Comparison of ENCODE assay signal across 1 cellular context in the genomic region with DNA sequence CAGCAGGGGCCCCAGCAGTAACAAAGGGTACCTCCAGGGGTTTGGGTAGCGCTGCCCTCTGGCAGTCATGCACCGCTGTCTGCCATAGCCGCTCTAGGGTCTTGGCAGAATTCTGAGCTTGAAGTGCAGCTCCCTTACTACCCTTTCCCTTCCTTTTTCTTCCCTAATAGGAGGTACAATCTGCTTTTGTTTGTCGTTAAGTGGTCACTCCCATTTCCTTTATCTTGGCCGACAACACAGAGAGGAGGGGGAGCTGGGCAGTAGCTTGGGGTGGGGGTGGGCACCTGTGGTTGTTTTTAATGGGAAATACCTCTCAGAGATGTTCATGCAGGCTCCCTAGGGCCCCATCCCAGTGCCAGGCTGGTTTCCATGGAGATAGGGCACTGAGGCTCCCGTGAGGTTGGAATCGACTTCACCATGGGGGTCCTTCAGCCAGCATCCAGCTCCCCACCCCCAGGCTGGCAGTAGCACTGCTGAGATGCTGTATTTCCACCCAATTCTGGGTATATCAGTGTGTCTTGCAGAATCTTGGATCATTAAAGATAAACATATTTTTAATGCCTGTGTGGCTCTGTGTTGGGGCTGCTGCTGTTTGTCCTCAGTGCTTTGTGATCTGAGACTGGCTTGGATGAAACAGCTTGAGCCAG.
TF ChIP-seq lines count a peak whose summit lies in the region.

No MANE protein-coding gene starts in this region.

TF ChIP-seq in WTC11, 78 proteins besides CTCF, POLR2A, EP300 and RAD21 (continued from another document):
- TF ChIP-seq, protein P1, sequence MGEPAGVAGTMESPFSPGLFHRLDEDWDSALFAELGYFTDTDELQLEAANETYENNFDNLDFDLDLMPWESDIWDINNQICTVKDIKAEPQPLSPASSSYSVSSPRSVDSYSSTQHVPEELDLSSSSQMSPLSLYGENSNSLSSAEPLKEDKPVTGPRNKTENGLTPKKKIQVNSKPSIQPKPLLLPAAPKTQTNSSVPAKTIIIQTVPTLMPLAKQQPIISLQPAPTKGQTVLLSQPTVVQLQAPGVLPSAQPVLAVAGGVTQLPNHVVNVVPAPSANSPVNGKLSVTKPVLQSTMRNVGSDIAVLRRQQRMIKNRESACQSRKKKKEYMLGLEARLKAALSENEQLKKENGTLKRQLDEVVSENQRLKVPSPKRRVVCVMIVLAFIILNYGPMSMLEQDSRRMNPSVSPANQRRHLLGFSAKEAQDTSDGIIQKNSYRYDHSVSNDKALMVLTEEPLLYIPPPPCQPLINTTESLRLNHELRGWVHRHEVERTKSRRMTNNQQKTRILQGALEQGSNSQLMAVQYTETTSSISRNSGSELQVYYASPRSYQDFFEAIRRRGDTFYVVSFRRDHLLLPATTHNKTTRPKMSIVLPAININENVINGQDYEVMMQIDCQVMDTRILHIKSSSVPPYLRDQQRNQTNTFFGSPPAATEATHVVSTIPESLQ (CRISPR knock-in tag; IDR thresholded peaks at IDR 0.05), result no peak
- no peak for TF ChIP-seq GABPB1 (CRISPR knock-in tag; IDR thresholded peaks at IDR 0.05)
